In the genomic region with DNA sequence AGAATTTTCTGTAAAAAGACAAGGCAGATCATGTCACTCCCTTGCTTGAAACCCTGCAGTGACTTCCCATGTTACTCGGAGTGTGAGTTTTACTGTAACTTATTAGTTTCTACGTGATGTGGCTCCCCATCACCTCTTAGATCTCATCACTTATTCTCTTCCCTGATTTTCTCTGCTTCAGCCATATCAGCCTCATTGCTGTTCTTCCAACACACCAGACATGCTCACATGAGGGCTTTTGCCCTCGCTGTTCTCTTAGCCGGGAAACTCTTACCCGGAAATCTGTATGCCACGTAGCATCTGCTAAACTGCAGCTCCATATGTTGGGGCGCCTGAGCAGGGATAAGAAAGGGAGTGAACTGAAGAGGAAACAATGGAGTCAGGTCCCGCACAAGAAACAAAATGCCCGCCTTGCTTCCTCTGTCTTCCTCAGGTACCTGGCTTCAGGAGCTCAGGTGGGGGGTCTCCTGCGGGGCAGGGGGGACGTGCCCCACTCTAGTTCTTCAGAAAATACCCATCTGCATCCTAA, we compare ENCODE assay signal across 17 cellular contexts. TPM values are rescaled to one million over a fixed set of nuclear protein-coding genes. Genes with fewer than 3 reads are reported as not detected.
DNase-seq lines count a peak whose midpoint lies in the region; ATAC-seq and TF ChIP-seq lines count a peak whose summit lies in the region.
"Had no signal": no experiment of that assay in that cellular context is flagged by ENCODE, and none has a peak within 500 bp of the region (broad histone marks: within the 10 kb centered on the region; RNA-seq: fewer than 3 reads in every experiment).

No MANE protein-coding gene starts in this region.

- no peaks in the 10 kb centered on the region for H3K79me2 ChIP-seq in osteoblast (ENCODE audit: insufficient read depth, low read length)

- TF ChIP-seq CTCF in WERI-Rb-1 (IDR thresholded peaks at IDR 0.05; ENCODE audit: low read depth, low read length) (no peak), osteoblast (IDR thresholded peaks at IDR 0.05; ENCODE audit: extremely low read depth, low read depth, low read length) (no peak)

- H3K27me3 ChIP-seq in WERI-Rb-1 (ENCODE audit: insufficient read depth, low read depth, severe bottlenecking) = no peaks in the 10 kb centered on the region
- peaks cover 9% of the 10 kb centered on the region for H3K27me3 ChIP-seq in osteoblast (ENCODE audit: insufficient read depth, low read length)

- H3K36me3 Mint-ChIP-seq in naive thymus-derived CD8-positive, alpha-beta T cell = peaks cover 0 to 5% (median 5%) of the 10 kb centered on the region in 3 donors

- H3K4me2 ChIP-seq in osteoblast (ENCODE audit: insufficient read depth, low read length) = no peak overlapping the region
- H3K4me2 ChIP-seq: A549 had no signal

- H3K27ac ChIP-seq in WERI-Rb-1 = peak overlapping the region; percentile 94
- no peak overlapping the region for H3K27ac ChIP-seq in osteoblast (ENCODE audit: low read depth, low read length)
- H3K27ac ChIP-seq: 22Rv1, A549, HL-60 had no signal

- no peak for ATAC-seq in GM21737 (IDR thresholded peaks at IDR 0.05; ENCODE audit: unreplicated experiment)
- ATAC-seq in naive thymus-derived CD8-positive, alpha-beta T cell = no peak
- ATAC-seq: A549 had no signal

- H3K27me3 Mint-ChIP-seq in naive thymus-derived CD8-positive, alpha-beta T cell = peaks cover 0 to 18% (median 15%) of the 10 kb centered on the region in 5 donors

- H3K4me1 Mint-ChIP-seq in naive thymus-derived CD8-positive, alpha-beta T cell = peaks cover 2 to 7% (median 5%) of the 10 kb centered on the region in 4 donors

- H4K20me1 ChIP-seq in osteoblast (ENCODE audit: insufficient read depth, low read length) = no peaks in the 10 kb centered on the region

- no peak overlapping the region for H2AFZ ChIP-seq in osteoblast (ENCODE audit: low read length)

- DNase-seq in DMS 273 (lab: John Stamatoyannopoulos, UW; ENCODE audit: unreplicated experiment) (peak; percentile 51), DMS 273 treated with DMSO at 0.1 percent for 48 hours (lab: John Stamatoyannopoulos, UW) (no peak), NCI-H2171 (lab: John Stamatoyannopoulos, UW) (peak; percentile 58), WERI-Rb-1 (peak; percentile 76), osteoblast (ENCODE audit: insufficient read length, low spot score, missing footprints) (peak; percentile 80)
- DNase-seq in naive thymus-derived CD8-positive, alpha-beta T cell = no peak
- DNase-seq in stimulated activated CD4-positive, alpha-beta T cell treated with anti-CD3 and anti-CD28 coated beads, Interleukin-4, amount 100 ng/mL, for 4 hours = no peak
- DNase-seq: AML-193; Caco-2; CD4-positive, alpha-beta T cell; DMS79 treated with DMSO at 0.1 percent for 48 hours; GF-D8 had no signal

- H3K9me3 ChIP-seq in WERI-Rb-1 (ENCODE audit: severe bottlenecking) (no peaks in the 10 kb centered on the region), osteoblast (ENCODE audit: low read depth, low read length) (no peaks in the 10 kb centered on the region)
- H3K9me3 ChIP-seq: A549, Caco-2, HAP-1 had no signal

- POLR2A ChIA-PET in naive thymus-derived CD8-positive, alpha-beta T cell (lab: Charles Lee) = interaction anchor here (0.6 kb wide), 1 partner anchor 376 kb away, joined by 3 read pairs; no protein-coding TSS in a partner anchor

- H3K36me3 ChIP-seq in WERI-Rb-1 (no peaks in the 10 kb centered on the region; the same call in 1 of the 2 replicates), osteoblast (ENCODE audit: insufficient read depth, low read length) (no peaks in the 10 kb centered on the region)
- H3K36me3 ChIP-seq: HAP-1 had no signal

- no peaks in the 10 kb centered on the region for H3K9me3 Mint-ChIP-seq in naive thymus-derived CD8-positive, alpha-beta T cell
- H3K9me3 Mint-ChIP-seq: CD4-positive, alpha-beta T cell had no signal

- H3K4me1 ChIP-seq in osteoblast (ENCODE audit: insufficient read depth, low read length) = peaks cover 4% of the 10 kb centered on the region
- H3K4me1 ChIP-seq: A549, Caco-2 had no signal

- no peak overlapping the region for H3K27ac Mint-ChIP-seq in naive thymus-derived CD8-positive, alpha-beta T cell
- H3K27ac Mint-ChIP-seq: CD4-positive, alpha-beta T cell had no signal

- H3K4me3 Mint-ChIP-seq in naive thymus-derived CD8-positive, alpha-beta T cell = no peak overlapping the region
- H3K4me3 Mint-ChIP-seq: CD4-positive, alpha-beta T cell had no signal

- H3K4me3 ChIP-seq in WERI-Rb-1 (ENCODE audit: low read depth, low read length) (peak overlapping the region; percentile 24), osteoblast (ENCODE audit: insufficient read depth, low read length) (no peak overlapping the region)
- H3K4me3 ChIP-seq: A549, HAP-1 had no signal

RNA-seq across cellular contexts. Expression of gene SMUG1, which starts 16.6 kb away (rescaled TPM):
- 23.5 and 36.5 TPM in 2 replicates for total RNA-seq in osteoblast
- 10 to 100 TPM; 21.0 to 22.0 TPM for total RNA-seq in naive thymus-derived CD8-positive, alpha-beta T cell
- polyA plus RNA-seq in naive thymus-derived CD8-positive, alpha-beta T cell = 10 to 100 TPM; 15.4 to 23.6 (median 17.6) TPM

Comparison
In these comparisons a context has a peak if more than half of its experiments do, and no peak if none do; other contexts are left out.
1. DNase-seq: peak in DMS 273 (single experiment), NCI-H2171 (single experiment), WERI-Rb-1 (single experiment) and osteoblast (single experiment); none in DMS 273 treated with DMSO at 0.1 percent for 48 hours (single experiment), naive thymus-derived CD8-positive, alpha-beta T cell (0 of 10) and stimulated activated CD4-positive, alpha-beta T cell treated with anti-CD3 and anti-CD28 coated beads, Interleukin-4, amount 100 ng/mL, for 4 hours (0 of 2).